9 cellular contexts compared by ENCODE assay signal in genomic region chr9:136992819-136993369, GRCh38. TPM values are rescaled to one million over a fixed set of nuclear protein-coding genes. Genes with fewer than 3 reads are reported as not detected.
A peak's percentile ranks its signal among the peaks of the same experiment; 100 is the strongest.
DNase-seq lines count a peak whose midpoint lies in the region; ATAC-seq and TF ChIP-seq lines count a peak whose summit lies in the region.
"Had no signal": no experiment of that assay in that cellular context is flagged by ENCODE, and none has a peak within 500 bp of the region (broad histone marks: within the 10 kb centered on the region; RNA-seq: fewer than 3 reads in every experiment).

No MANE protein-coding gene starts in this region.

- peak; percentile 9 for ATAC-seq in GM18511 (IDR thresholded peaks at IDR 0.05; ENCODE audit: unreplicated experiment)

- DNase-seq in RWPE1 (ENCODE audit: low spot score) (no peak), fibroblast of mammary gland (ENCODE audit: low read depth) (no peak), skeletal muscle cell (ENCODE audit: low read depth) (no peak), NCI-H82 treated with DMSO at 0.1 percent for 48 hours (lab: John Stamatoyannopoulos, UW; ENCODE audit: unreplicated experiment) (no peak), epidermal melanocyte (ENCODE audit: insufficient read length, low spot score) (no peak), HT-29 (ENCODE audit: low spot score) (no peak)
- DNase-seq in NK-92 treated with Interleukin-12 subunit alpha and Interleukin-12 subunit beta, amount 100 ng/mL, for 24 hours (lab: John Stamatoyannopoulos, UW) = no peak

- H3K4me3 ChIP-seq in fibroblast of mammary gland (ENCODE audit: control insufficient read depth, low read depth, low read length) (peak overlapping the region; percentile 64), skeletal muscle cell (ENCODE audit: low read depth, low read length) (peak overlapping the region; percentile 75)

- H3K27ac ChIP-seq in RWPE1 = peak overlapping the region; percentile 93

- POLR2A ChIA-PET in RWPE1 (lab: Yijun Ruan, JAX; ENCODE audit: low non-redundant PET) = interaction anchor here (0.8 to 1.4 kb wide), 5 partner anchors 8 to 47 kb away, joined by 3 to 6 read pairs (median 5); no protein-coding TSS in a partner anchor

- TF ChIP-seq CTCF in RWPE1 (conservative IDR thresholded peaks at IDR 0.05; ENCODE audit: low read depth) = no peak
- no peak for TF ChIP-seq CTCF in fibroblast of mammary gland (conservative IDR thresholded peaks at IDR 0.05; ENCODE audit: control insufficient read depth, insufficient read depth, low read depth, low read length)

- CTCF ChIA-PET in RWPE1 (lab: Yijun Ruan, JAX) = interaction anchor here (0.6 to 3.0 kb wide), 9 partner anchors 17 to 260 kb away, joined by 3 to 19 read pairs (median 4); partner anchors contain the start of gene ABCA2

RNA-seq across cellular contexts. Expression of gene PAXX, which starts 0.7 kb away (rescaled TPM):
- 169 and 179 TPM in 2 replicates for total RNA-seq in HT-29 (2014; rRNA removed; shearing (Covaris generic))

RNA-seq across cellular contexts. Expression of gene CLIC3, which starts 3.5 kb away (rescaled TPM):
- 17.0 and 24.1 TPM in 2 replicates for total RNA-seq in HT-29 (2014; rRNA removed; shearing (Covaris generic))
- total RNA-seq: dermis microvascular lymphatic vessel endothelial cell had no signal

RNA-seq across cellular contexts. Expression of gene LCNL1, which starts 10.1 kb away (rescaled TPM):
- not detected in 2 replicates for total RNA-seq in HT-29 (2014; rRNA removed; shearing (Covaris generic))
- total RNA-seq: dermis microvascular lymphatic vessel endothelial cell had no signal

RNA-seq across cellular contexts. Expression of gene PTGDS, which starts 15.6 kb away (rescaled TPM):
- total RNA-seq in HT-29 (2014; rRNA removed; shearing (Covaris generic)) = not detected in 2 replicates

RNA-seq across cellular contexts. Expression of gene ABCA2, which starts 35.1 kb away (rescaled TPM):
- total RNA-seq in HT-29 (2014; rRNA removed; shearing (Covaris generic)) = 92.6 and 99.9 TPM in 2 replicates
